In genomic region chr1:156121441-156121840, GRCh38 we compare ENCODE assay signal across 10 cellular contexts. TPM values are rescaled to one million over a fixed set of nuclear protein-coding genes. Genes with fewer than 3 reads are reported as not detected.
A peak's percentile ranks its signal among the peaks of the same experiment; 100 is the strongest.
DNase-seq lines count a peak whose midpoint lies in the region; ATAC-seq and TF ChIP-seq lines count a peak whose summit lies in the region.
"Had no signal": no experiment of that assay in that cellular context is flagged by ENCODE, and none has a peak within 500 bp of the region (broad histone marks: within the 10 kb centered on the region; RNA-seq: fewer than 3 reads in every experiment).

No MANE protein-coding gene starts in this region.

- TF ChIP-seq CTCF in coronary artery (IDR thresholded peaks at IDR 0.05) (no peak), upper lobe of right lung (IDR thresholded peaks at IDR 0.05) (no peak)

- DNase-seq in activated CD4-positive, alpha-beta T cell treated with anti-CD3 and anti-CD28 coated beads, Interleukin-2, amount 10 ng/mL, durations not matched to agents 7 days and 5 days, result no peak
- DNase-seq in activated CD4-positive, alpha-beta T cell treated with anti-CD3 and anti-CD28 coated beads, Interleukin-2, amount 50 U/mL, for 1 hour, result no peak
- DNase-seq in coronary artery (ENCODE audit: low spot score), result no peak
- DNase-seq in upper lobe of right lung, result no peak
- DNase-seq in NCI-H2196 (lab: John Stamatoyannopoulos, UW; ENCODE audit: unreplicated experiment), result no peak
- DNase-seq in NCI-H2171 (lab: John Stamatoyannopoulos, UW), result no peak
- DNase-seq: NCI-H2029; stimulated activated CD4-positive, alpha-beta T cell treated with anti-CD3 and anti-CD28 coated beads, Interleukin-12 subunit alpha, Interleukin-12 subunit beta, amount 100 ng/mL, for 4 hours had no signal

- peak overlapping the region; percentile 25 for H3K27ac Mint-ChIP-seq in activated CD4-positive, alpha-beta T cell treated with anti-CD3 and anti-CD28 coated beads, Interleukin-2, amount 10 ng/mL, durations not matched to agents 7 days and 5 days

- CTCF ChIA-PET in activated CD4-positive, alpha-beta T cell treated with anti-CD3 and anti-CD28 coated beads, Interleukin-2, amount 10 ng/mL, durations not matched to agents 7 days and 5 days (lab: Charles Lee), result interaction anchor here (1.3 to 25.5 kb wide), 3 partner anchors 8 to 174 kb away, joined by 3 to 645 read pairs (median 4); partner anchors contain the start of gene GLMP

- H3K4me1 ChIP-seq in muscle layer of duodenum (ENCODE audit: control insufficient read depth in 1 of 2, insufficient read depth in 2 of 2, low read length in 2 of 2), result peaks cover 42 to 76% of the 10 kb centered on the region in 2 donors
- H3K4me1 ChIP-seq in upper lobe of right lung, result peaks cover 96% of the 10 kb centered on the region

- intact Hi-C loops in upper lobe of right lung (cut with DNase I), result no loop called here

- POLR2A ChIA-PET in activated CD4-positive, alpha-beta T cell treated with anti-CD3 and anti-CD28 coated beads, Interleukin-2, amount 10 ng/mL, durations not matched to agents 7 days and 5 days (lab: Charles Lee), result no interaction called here

- no peaks in the 10 kb centered on the region for H3K9me3 Mint-ChIP-seq in activated CD4-positive, alpha-beta T cell treated with anti-CD3 and anti-CD28 coated beads, Interleukin-2, amount 10 ng/mL, durations not matched to agents 7 days and 5 days

- H3K4me1 Mint-ChIP-seq in activated CD4-positive, alpha-beta T cell treated with anti-CD3 and anti-CD28 coated beads, Interleukin-2, amount 10 ng/mL, durations not matched to agents 7 days and 5 days, result peaks cover 56% of the 10 kb centered on the region

- H3K36me3 Mint-ChIP-seq in activated CD4-positive, alpha-beta T cell treated with anti-CD3 and anti-CD28 coated beads, Interleukin-2, amount 10 ng/mL, durations not matched to agents 7 days and 5 days (ENCODE audit: low read depth), result no peaks in the 10 kb centered on the region

- H3K4me3 Mint-ChIP-seq in activated CD4-positive, alpha-beta T cell treated with anti-CD3 and anti-CD28 coated beads, Interleukin-2, amount 10 ng/mL, durations not matched to agents 7 days and 5 days, result no peak overlapping the region

- H3K36me3 ChIP-seq in muscle layer of duodenum (ENCODE audit: control insufficient read depth in 1 of 2, insufficient read depth in 2 of 2, low read length in 2 of 2), result peaks cover 5 to 25% of the 10 kb centered on the region in 2 donors
- no peaks in the 10 kb centered on the region for H3K36me3 ChIP-seq in upper lobe of right lung

- H3K9me3 ChIP-seq in muscle layer of duodenum (ENCODE audit: control insufficient read depth in 1 of 2, low read length in 2 of 2) (no peaks in the 10 kb centered on the region), upper lobe of right lung (no peaks in the 10 kb centered on the region)

- peaks cover 4% of the 10 kb centered on the region for H3K27me3 Mint-ChIP-seq in activated CD4-positive, alpha-beta T cell treated with anti-CD3 and anti-CD28 coated beads, Interleukin-2, amount 10 ng/mL, durations not matched to agents 7 days and 5 days

- H3K4me3 ChIP-seq in coronary artery, result peak overlapping the region; percentile 96
- peak overlapping the region; percentile 55 to 92 for H3K4me3 ChIP-seq in muscle layer of duodenum (ENCODE audit: low read depth in 1 of 2, low read length in 2 of 2)
- H3K4me3 ChIP-seq in upper lobe of right lung, result peak overlapping the region; percentile 39

- H3K27me3 ChIP-seq in muscle layer of duodenum (ENCODE audit: low read depth, low read length), result no peaks in the 10 kb centered on the region
- H3K27me3 ChIP-seq in upper lobe of right lung, result no peaks in the 10 kb centered on the region

- peak overlapping the region; percentile 93 to 99 for H3K27ac ChIP-seq in coronary artery
- H3K27ac ChIP-seq in muscle layer of duodenum (ENCODE audit: low read length), result peak overlapping the region; percentile 99
- H3K27ac ChIP-seq in upper lobe of right lung, result peak overlapping the region; percentile 95

- ATAC-seq in upper lobe of right lung (no peak), GM21423 (IDR thresholded peaks at IDR 0.05; ENCODE audit: unreplicated experiment) (no peak)

RNA-seq across cellular contexts. Expression of gene LMNA, which starts 6.9 kb away (rescaled TPM):
- total RNA-seq in activated CD4-positive, alpha-beta T cell treated with anti-CD3 and anti-CD28 coated beads, Interleukin-2, amount 10 ng/mL, durations not matched to agents 7 days and 5 days, result 10 to 100 TPM; 38.3 to 43.5 TPM
- total RNA-seq in upper lobe of right lung, result 235 TPM

RNA-seq across cellular contexts. Expression of gene SEMA4A, which starts 31.9 kb away (rescaled TPM):
- total RNA-seq in activated CD4-positive, alpha-beta T cell treated with anti-CD3 and anti-CD28 coated beads, Interleukin-2, amount 10 ng/mL, durations not matched to agents 7 days and 5 days, result 10 to 100 TPM; 35.3 to 37.8 TPM
- total RNA-seq in upper lobe of right lung, result 30.7 TPM

RNA-seq across cellular contexts. Expression of gene MEX3A, which starts 39.2 kb away (rescaled TPM):
- under 1 TPM; 0.02 to 0.05 TPM for total RNA-seq in activated CD4-positive, alpha-beta T cell treated with anti-CD3 and anti-CD28 coated beads, Interleukin-2, amount 10 ng/mL, durations not matched to agents 7 days and 5 days
- 0.52 TPM for total RNA-seq in upper lobe of right lung

Comparison
In these comparisons a context has a peak if more than half of its experiments do, and no peak if none do; other contexts are left out.
1. H3K4me3 ChIP-seq: peak in every context shown above with its lines; median percentile 96 in coronary artery; 74 in muscle layer of duodenum; 39 in upper lobe of right lung.